Comparison of ENCODE assay signal across 19 cellular contexts in genomic region chr13:24081388-24081787, GRCh38.
"Had no signal": no experiment of that assay in that cellular context is flagged by ENCODE, and none has a peak within 500 bp of the region (broad histone marks: within the 10 kb centered on the region; RNA-seq: fewer than 3 reads in every experiment).

No MANE protein-coding gene starts in this region.

- H3K27me3 ChIP-seq: hepatocyte, upper lobe of right lung had no signal

- H3K27ac ChIP-seq: hepatocyte, upper lobe of right lung, VCaP had no signal

- H3K9me3 Mint-ChIP-seq: activated CD4-positive, alpha-beta memory T cell treated with anti-CD3 and anti-CD28 coated beads, Interleukin-2, amount 10 ng/mL, durations not matched to agents 7 days and 5 days; activated CD4-positive, alpha-beta T cell treated with anti-CD3 and anti-CD28 coated beads, Interleukin-2, amount 10 ng/mL, durations not matched to agents 24 days and 14 days; activated naive CD4-positive, alpha-beta T cell treated with anti-CD3 and anti-CD28 coated beads for 36 hours; activated naive CD8-positive, alpha-beta T cell treated with anti-CD3 and anti-CD28 coated beads, Interleukin-2, amount 10 ng/mL, durations not matched to agents 7 days and 5 days; memory B cell; neural crest cell had no signal

- H3K36me3 Mint-ChIP-seq: activated naive CD8-positive, alpha-beta T cell treated with anti-CD3 and anti-CD28 coated beads, Interleukin-2, amount 10 ng/mL, durations not matched to agents 7 days and 5 days; memory B cell had no signal

- H3K27ac Mint-ChIP-seq: activated CD4-positive, alpha-beta memory T cell treated with anti-CD3 and anti-CD28 coated beads, Interleukin-2, amount 10 ng/mL, durations not matched to agents 7 days and 5 days; activated CD4-positive, alpha-beta T cell treated with anti-CD3 and anti-CD28 coated beads, Interleukin-2, amount 10 ng/mL, durations not matched to agents 24 days and 14 days; activated naive CD4-positive, alpha-beta T cell treated with anti-CD3 and anti-CD28 coated beads for 36 hours; activated naive CD8-positive, alpha-beta T cell treated with anti-CD3 and anti-CD28 coated beads, Interleukin-2, amount 10 ng/mL, durations not matched to agents 7 days and 5 days; activated T-cell treated with anti-CD3 and anti-CD28 coated beads, Interleukin-2, amount 50 U/mL, for 72 hours; memory B cell had no signal

- H3K9me3 ChIP-seq: upper lobe of right lung had no signal

- H3K4me3 Mint-ChIP-seq: activated CD4-positive, alpha-beta memory T cell treated with anti-CD3 and anti-CD28 coated beads, Interleukin-2, amount 10 ng/mL, durations not matched to agents 7 days and 5 days; activated CD4-positive, alpha-beta T cell treated with anti-CD3 and anti-CD28 coated beads, Interleukin-2, amount 10 ng/mL, durations not matched to agents 24 days and 14 days; activated naive CD4-positive, alpha-beta T cell treated with anti-CD3 and anti-CD28 coated beads for 36 hours; activated naive CD8-positive, alpha-beta T cell treated with anti-CD3 and anti-CD28 coated beads, Interleukin-2, amount 10 ng/mL, durations not matched to agents 7 days and 5 days; activated T-cell treated with anti-CD3 and anti-CD28 coated beads, Interleukin-2, amount 50 U/mL, for 72 hours; memory B cell; neural crest cell had no signal

- DNase-seq: activated CD4-positive, alpha-beta memory T cell treated with anti-CD3 and anti-CD28 coated beads, Interleukin-2, amount 10 ng/mL, durations not matched to agents 7 days and 5 days; activated CD4-positive, alpha-beta T cell treated with anti-CD3 and anti-CD28 coated beads, Interleukin-2, amount 10 ng/mL, durations not matched to agents 24 days and 14 days; activated effector memory CD4-positive, alpha-beta T cell treated with Interleukin-2 at 50 U/mL for 16 hours; activated naive CD4-positive, alpha-beta T cell treated with anti-CD3 and anti-CD28 coated beads for 36 hours; activated naive CD8-positive, alpha-beta T cell treated with anti-CD3 and anti-CD28 coated beads, Interleukin-2, amount 10 ng/mL, durations not matched to agents 7 days and 5 days; activated T-cell treated with anti-CD3 and anti-CD28 coated beads, Interleukin-2, amount 50 U/mL, for 72 hours; dermis blood vessel endothelial cell; effector CD8-positive, alpha-beta T cell; erythroblast; foreskin melanocyte; left ventricle myocardium superior; stimulated activated CD4-positive, alpha-beta T cell treated with anti-CD3 and anti-CD28 coated beads, Interleukin-4, amount 100 ng/mL, for 4 hours; stimulated activated naive CD8-positive, alpha-beta T cell treated with anti-CD3 and anti-CD28 coated beads, Interleukin-15, Interleukin-2, amounts not matched to agents 100 U/mL and 50 U/mL, for 24 hours; upper lobe of right lung had no signal

- H3K4me3 ChIP-seq: hepatocyte, upper lobe of right lung had no signal

- ATAC-seq: activated CD4-positive, CD25-positive, alpha-beta regulatory T cell treated with anti-CD3 and anti-CD28 coated beads, Interleukin-2, amount 50 U/mL, for 24 hours; activated T-cell treated with anti-CD3 and anti-CD28 coated beads, Interleukin-2, amount 50 U/mL, for 72 hours; left ventricle myocardium superior; stimulated activated naive CD8-positive, alpha-beta T cell treated with anti-CD3 and anti-CD28 coated beads, Interleukin-15, Interleukin-2, amounts not matched to agents 100 U/mL and 50 U/mL, for 24 hours; upper lobe of right lung had no signal

- H3K4me1 Mint-ChIP-seq: memory B cell had no signal

- H3K36me3 ChIP-seq: upper lobe of right lung had no signal
